1 cellular context compared by ENCODE assay signal in genomic region chr11:115409691-115410220, GRCh38.
TF ChIP-seq lines count a peak whose summit lies in the region.

No MANE protein-coding gene starts in this region.

TF ChIP-seq in HepG2, 621 proteins besides CTCF, POLR2A, EP300 and RAD21 (continued from another document and continues in another):
- TF ChIP-seq RXRB (CRISPR knock-in tag; IDR thresholded peaks at IDR 0.05; ENCODE audit: borderline replicate concordance) (peak; percentile 84), ZNF329 (CRISPR knock-in tag; IDR thresholded peaks at IDR 0.05; ENCODE audit: low read depth) (no peak), ZBTB20 (CRISPR knock-in tag; IDR thresholded peaks at IDR 0.05; ENCODE audit: borderline replicate concordance, low read depth) (no peak), ZNF432 (CRISPR knock-in tag; IDR thresholded peaks at IDR 0.05; ENCODE audit: borderline replicate concordance) (no peak), SKIL (CRISPR knock-in tag; IDR thresholded peaks at IDR 0.05; ENCODE audit: borderline replicate concordance) (peak; percentile 66; the same call in 1 of the 2 replicates), RERE (CRISPR knock-in tag; IDR thresholded peaks at IDR 0.05; ENCODE audit: low read depth) (peak; percentile 67; the same call in 1 of the 2 replicates), FOXK1 (CRISPR knock-in tag; IDR thresholded peaks at IDR 0.05; ENCODE audit: borderline replicate concordance, low read depth) (peak; percentile 87; the same call in 1 of the 2 replicates), MIXL1 (CRISPR knock-in tag; IDR thresholded peaks at IDR 0.05) (peak; percentile 43; the same call in 1 of the 2 replicates), ZNF816 (CRISPR knock-in tag; IDR thresholded peaks at IDR 0.05; ENCODE audit: borderline replicate concordance) (peak; percentile 77; the same call in 1 of the 2 replicates), REST (IDR thresholded peaks at IDR 0.05; ENCODE audit: borderline replicate concordance in 1 of 2, low read depth in 1 of 2, low read length in 2 of 2) (peak in 1 of 2 experiments; percentile 32; a peak in 1 of 4 replicates), BHLHE40 (IDR thresholded peaks at IDR 0.05; ENCODE audit: low read length) (peak; percentile 19; the same call in 1 of the 2 replicates), ZNF784 (CRISPR knock-in tag; IDR thresholded peaks at IDR 0.05; ENCODE audit: borderline replicate concordance) (0 out of 2 replicates have a peak, but pooled peaks have one; percentile 24), POGZ (CRISPR knock-in tag; IDR thresholded peaks at IDR 0.05) (0 out of 2 replicates have a peak, but pooled peaks have one; percentile 28), ATF4 (CRISPR knock-in tag; IDR thresholded peaks at IDR 0.05) (no peak), SALL2 (CRISPR knock-in tag; IDR thresholded peaks at IDR 0.05) (no peak), STAT6 (CRISPR knock-in tag; IDR thresholded peaks at IDR 0.05; ENCODE audit: borderline replicate concordance) (no peak), NCOA2 (CRISPR knock-in tag; IDR thresholded peaks at IDR 0.05) (peak; percentile 56; the same call in 1 of the 2 replicates), HDAC1 (CRISPR knock-in tag; IDR thresholded peaks at IDR 0.05) (peak; percentile 81), RXRA (CRISPR knock-in tag; IDR thresholded peaks at IDR 0.05) (no peak; the same call in 1 of the 2 replicates), LCORL (IDR thresholded peaks at IDR 0.05) (no peak), LCORL (CRISPR knock-in tag; IDR thresholded peaks at IDR 0.05) (peak; percentile 64; the same call in 1 of the 2 replicates), ZNF407 (CRISPR knock-in tag; IDR thresholded peaks at IDR 0.05; ENCODE audit: not compliant biosample characterization) (no peak), ZNF510 (CRISPR knock-in tag; IDR thresholded peaks at IDR 0.05; ENCODE audit: low read depth) (no peak), MXI1 (IDR thresholded peaks at IDR 0.05; ENCODE audit: borderline replicate concordance, low read depth, low read length) (peak; percentile 40; the same call in 1 of the 3 replicates), RBM22 (optimal IDR thresholded peaks at IDR 0.05; ENCODE audit: low read length) (no peak), SOX5 (CRISPR knock-in tag; IDR thresholded peaks at IDR 0.05; ENCODE audit: borderline replicate concordance) (peak; percentile 73; the same call in 1 of the 2 replicates), NR2C2 (CRISPR knock-in tag; IDR thresholded peaks at IDR 0.05; ENCODE audit: borderline replicate concordance) (peak; percentile 42; the same call in 1 of the 2 replicates), PCBP1 (IDR thresholded peaks at IDR 0.05; ENCODE audit: borderline replicate concordance, low read depth, low read length) (no peak), GPN1 (CRISPR knock-in tag; IDR thresholded peaks at IDR 0.05; ENCODE audit: borderline replicate concordance) (no peak)
